Comparison of ENCODE assay signal across 18 cellular contexts in the genomic region with DNA sequence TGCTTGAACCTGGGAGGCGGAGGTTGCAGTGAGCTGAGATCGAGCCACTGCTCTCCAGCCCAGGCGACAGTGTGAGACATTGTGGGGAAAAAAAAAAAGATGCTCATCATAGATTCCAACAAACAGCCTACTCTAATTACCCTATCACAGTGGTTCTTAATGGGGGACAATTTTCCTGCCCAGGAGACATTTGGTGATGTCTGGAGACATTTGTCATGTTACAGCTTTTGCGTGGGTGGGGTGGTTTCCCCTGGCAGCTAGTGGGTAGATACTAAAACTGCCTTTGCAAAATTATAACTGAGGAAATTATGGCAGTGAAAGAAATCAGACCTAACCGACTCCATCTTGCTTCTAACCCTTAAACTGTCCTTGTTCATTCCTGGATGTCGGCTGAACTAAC.
A peak's percentile ranks its signal among the peaks of the same experiment; 100 is the strongest.
DNase-seq lines count a peak whose midpoint lies in the region; ATAC-seq and TF ChIP-seq lines count a peak whose summit lies in the region.
"Had no signal": no experiment of that assay in that cellular context is flagged by ENCODE, and none has a peak within 500 bp of the region (broad histone marks: within the 10 kb centered on the region; RNA-seq: fewer than 3 reads in every experiment).

No MANE protein-coding gene starts in this region.

- CTCF ChIA-PET in activated CD8-positive, alpha-beta T cell treated with anti-CD3 and anti-CD28 coated beads for 36 hours (lab: Charles Lee) = interaction anchor here (0.6 kb wide), 1 partner anchor 28 kb away, joined by 4 read pairs; no protein-coding TSS in a partner anchor
- CTCF ChIA-PET in activated CD8-positive, alpha-beta T cell treated with anti-CD3 and anti-CD28 coated beads, Interleukin-2, amount 10 ng/mL, durations not matched to agents 7 days and 5 days (lab: Charles Lee) = no interaction called here

- no peaks in the 10 kb centered on the region for H3K9me3 Mint-ChIP-seq in activated CD8-positive, alpha-beta T cell treated with anti-CD3 and anti-CD28 coated beads for 36 hours
- no peaks in the 10 kb centered on the region for H3K9me3 Mint-ChIP-seq in activated CD8-positive, alpha-beta T cell treated with anti-CD3 and anti-CD28 coated beads, Interleukin-2, amount 10 ng/mL, durations not matched to agents 7 days and 5 days (ENCODE audit: insufficient read depth)
- peaks cover 3% of the 10 kb centered on the region for H3K9me3 Mint-ChIP-seq in activated naive CD8-positive, alpha-beta T cell treated with anti-CD3 and anti-CD28 coated beads, Interleukin-2, amount 50 U/mL, for 24 hours
- H3K9me3 Mint-ChIP-seq: CD8-positive, alpha-beta T cell; HFFc6 had no signal

- POLR2A ChIA-PET in activated CD8-positive, alpha-beta T cell treated with anti-CD3 and anti-CD28 coated beads for 36 hours (lab: Charles Lee) = no interaction called here
- POLR2A ChIA-PET in activated CD8-positive, alpha-beta T cell treated with anti-CD3 and anti-CD28 coated beads, Interleukin-2, amount 10 ng/mL, durations not matched to agents 7 days and 5 days (lab: Charles Lee) = no interaction called here

- intact Hi-C loops in activated CD8-positive, alpha-beta T cell treated with anti-CD3 and anti-CD28 coated beads for 36 hours (cut with micrococcal nuclease) = no loop called here

- ATAC-seq in activated CD8-positive, alpha-beta T cell treated with anti-CD3 and anti-CD28 coated beads for 36 hours = peak; percentile 61
- ATAC-seq in activated CD8-positive, alpha-beta T cell treated with anti-CD3 and anti-CD28 coated beads, Interleukin-2, amount 10 ng/mL, durations not matched to agents 7 days and 5 days = no peak
- ATAC-seq in activated naive CD8-positive, alpha-beta T cell treated with anti-CD3 and anti-CD28 coated beads, Interleukin-2, amount 50 U/mL, for 24 hours = peak; percentile 76
- ATAC-seq: CD8-positive, alpha-beta T cell; GM12878; HCT116 had no signal

- DNase-seq in activated CD4-positive, alpha-beta T cell treated with anti-CD3 and anti-CD28 coated beads for 4 hours = peak; percentile 17 to 36
- no peak for DNase-seq in activated CD4-positive, alpha-beta T cell treated with anti-CD3 and anti-CD28 coated beads, Interleukin-2, amount 50 U/mL, for 1 hour
- DNase-seq in activated CD8-positive, alpha-beta T cell treated with anti-CD3 and anti-CD28 coated beads for 36 hours = peak; percentile 58
- no peak for DNase-seq in activated CD8-positive, alpha-beta T cell treated with anti-CD3 and anti-CD28 coated beads, Interleukin-2, amount 10 ng/mL, durations not matched to agents 7 days and 5 days
- DNase-seq in stimulated activated CD4-positive, alpha-beta T cell treated with anti-CD3 and anti-CD28 coated beads, Interleukin-4, amount 100 ng/mL, for 24 hours = peak; percentile 26
- DNase-seq in stimulated activated CD4-positive, alpha-beta T cell treated with anti-CD3 and anti-CD28 coated beads, Interleukin-4, amount 100 ng/mL, for 1 hour = no peak
- peak; percentile 20 for DNase-seq in activated naive CD8-positive, alpha-beta T cell treated with anti-CD3 and anti-CD28 coated beads, Interleukin-2, amount 50 U/mL, for 24 hours
- no peak for DNase-seq in GF-D8 (lab: John Stamatoyannopoulos, UW)
- DNase-seq: 8988T; Calu3; CD8-positive, alpha-beta T cell; DMS79 treated with DMSO at 0.1 percent for 48 hours; GOT3; H7; HFFc6 had no signal

- no peaks in the 10 kb centered on the region for H3K36me3 Mint-ChIP-seq in activated CD8-positive, alpha-beta T cell treated with anti-CD3 and anti-CD28 coated beads for 36 hours (ENCODE audit: low read depth)
- no peaks in the 10 kb centered on the region for H3K36me3 Mint-ChIP-seq in activated CD8-positive, alpha-beta T cell treated with anti-CD3 and anti-CD28 coated beads, Interleukin-2, amount 10 ng/mL, durations not matched to agents 7 days and 5 days (ENCODE audit: low read depth)
- H3K36me3 Mint-ChIP-seq in activated naive CD8-positive, alpha-beta T cell treated with anti-CD3 and anti-CD28 coated beads, Interleukin-2, amount 50 U/mL, for 24 hours (ENCODE audit: low read depth) = no peaks in the 10 kb centered on the region
- H3K36me3 Mint-ChIP-seq: CD8-positive, alpha-beta T cell had no signal

- H3K27me3 Mint-ChIP-seq in activated CD8-positive, alpha-beta T cell treated with anti-CD3 and anti-CD28 coated beads for 36 hours = no peaks in the 10 kb centered on the region
- no peaks in the 10 kb centered on the region for H3K27me3 Mint-ChIP-seq in activated CD8-positive, alpha-beta T cell treated with anti-CD3 and anti-CD28 coated beads, Interleukin-2, amount 10 ng/mL, durations not matched to agents 7 days and 5 days (ENCODE audit: low read depth)
- no peaks in the 10 kb centered on the region for H3K27me3 Mint-ChIP-seq in activated naive CD8-positive, alpha-beta T cell treated with anti-CD3 and anti-CD28 coated beads, Interleukin-2, amount 50 U/mL, for 24 hours

- no peak overlapping the region for H3K27ac Mint-ChIP-seq in activated CD8-positive, alpha-beta T cell treated with anti-CD3 and anti-CD28 coated beads for 36 hours
- no peak overlapping the region for H3K27ac Mint-ChIP-seq in activated CD8-positive, alpha-beta T cell treated with anti-CD3 and anti-CD28 coated beads, Interleukin-2, amount 10 ng/mL, durations not matched to agents 7 days and 5 days
- H3K27ac Mint-ChIP-seq in activated naive CD8-positive, alpha-beta T cell treated with anti-CD3 and anti-CD28 coated beads, Interleukin-2, amount 50 U/mL, for 24 hours = no peak overlapping the region
- H3K27ac Mint-ChIP-seq: B cell; CD8-positive, alpha-beta T cell; HFFc6 had no signal

- H3K4me1 Mint-ChIP-seq in activated CD8-positive, alpha-beta T cell treated with anti-CD3 and anti-CD28 coated beads for 36 hours (ENCODE audit: low read depth) = peaks cover 8% of the 10 kb centered on the region
- no peaks in the 10 kb centered on the region for H3K4me1 Mint-ChIP-seq in activated CD8-positive, alpha-beta T cell treated with anti-CD3 and anti-CD28 coated beads, Interleukin-2, amount 10 ng/mL, durations not matched to agents 7 days and 5 days (ENCODE audit: low read depth)
- peaks cover 16% of the 10 kb centered on the region for H3K4me1 Mint-ChIP-seq in activated naive CD8-positive, alpha-beta T cell treated with anti-CD3 and anti-CD28 coated beads, Interleukin-2, amount 50 U/mL, for 24 hours
- H3K4me1 Mint-ChIP-seq: B cell had no signal

- no peak for TF ChIP-seq CTCF in activated CD8-positive, alpha-beta T cell treated with anti-CD3 and anti-CD28 coated beads for 36 hours (IDR thresholded peaks at IDR 0.05)

- H3K4me3 Mint-ChIP-seq in activated CD8-positive, alpha-beta T cell treated with anti-CD3 and anti-CD28 coated beads for 36 hours = no peak overlapping the region
- H3K4me3 Mint-ChIP-seq in activated CD8-positive, alpha-beta T cell treated with anti-CD3 and anti-CD28 coated beads, Interleukin-2, amount 10 ng/mL, durations not matched to agents 7 days and 5 days = no peak overlapping the region
- no peak overlapping the region for H3K4me3 Mint-ChIP-seq in activated naive CD8-positive, alpha-beta T cell treated with anti-CD3 and anti-CD28 coated beads, Interleukin-2, amount 50 U/mL, for 24 hours
- H3K4me3 Mint-ChIP-seq: B cell; CD8-positive, alpha-beta T cell; HFFc6 had no signal

Comparison
In these comparisons a context has a peak if more than half of its experiments do, and no peak if none do; other contexts are left out.
1. DNase-seq: peak in activated CD4-positive, alpha-beta T cell treated with anti-CD3 and anti-CD28 coated beads for 4 hours (2 of 2), activated CD8-positive, alpha-beta T cell treated with anti-CD3 and anti-CD28 coated beads for 36 hours (single experiment), stimulated activated CD4-positive, alpha-beta T cell treated with anti-CD3 and anti-CD28 coated beads, Interleukin-4, amount 100 ng/mL, for 24 hours (single experiment) and activated naive CD8-positive, alpha-beta T cell treated with anti-CD3 and anti-CD28 coated beads, Interleukin-2, amount 50 U/mL, for 24 hours (single experiment); none in activated CD4-positive, alpha-beta T cell treated with anti-CD3 and anti-CD28 coated beads, Interleukin-2, amount 50 U/mL, for 1 hour (single experiment), activated CD8-positive, alpha-beta T cell treated with anti-CD3 and anti-CD28 coated beads, Interleukin-2, amount 10 ng/mL, durations not matched to agents 7 days and 5 days (single experiment), stimulated activated CD4-positive, alpha-beta T cell treated with anti-CD3 and anti-CD28 coated beads, Interleukin-4, amount 100 ng/mL, for 1 hour (single experiment) and GF-D8 (single experiment).